Comparison of ENCODE assay signal across 1 cellular context in genomic region chr11:70200212-70200844, GRCh38.
TF ChIP-seq lines count a peak whose summit lies in the region.

No MANE protein-coding gene starts in this region.

TF ChIP-seq in A549, 52 proteins besides CTCF, POLR2A, EP300 and RAD21 (continued from another document):
- TF ChIP-seq CHD2 (IDR thresholded peaks at IDR 0.05; ENCODE audit: low read length, partially characterized antibody) = no peak
- TF ChIP-seq RCOR1 (IDR thresholded peaks at IDR 0.05; ENCODE audit: low read depth, low read length) = no peak
- TF ChIP-seq EHMT2 (IDR thresholded peaks at IDR 0.05; ENCODE audit: low read depth) = no peak
- TF ChIP-seq GATA3 (IDR thresholded peaks at IDR 0.05; ENCODE audit: borderline replicate concordance) = no peak
- TF ChIP-seq RNF2 (IDR thresholded peaks at IDR 0.05; ENCODE audit: borderline replicate concordance, low read depth) = no peak
- TF ChIP-seq KDM1A (IDR thresholded peaks at IDR 0.05; ENCODE audit: low read depth) = no peak
- no peak for TF ChIP-seq TP53 (CRISPR knock-in tag; IDR thresholded peaks at IDR 0.05)
- no peak for TF ChIP-seq ZNF302 (CRISPR knock-in tag; IDR thresholded peaks at IDR 0.05)
- no peak for TF ChIP-seq HOXA7 (CRISPR knock-in tag; IDR thresholded peaks at IDR 0.05)
- TF ChIP-seq SREBF2 (IDR thresholded peaks at IDR 0.05) = no peak
- TF ChIP-seq TFCP2L1 (CRISPR knock-in tag; IDR thresholded peaks at IDR 0.05) = no peak
- TF ChIP-seq E2F6 (IDR thresholded peaks at IDR 0.05; ENCODE audit: borderline replicate concordance, low read depth) = no peak
- TF ChIP-seq FOSB (CRISPR knock-in tag; IDR thresholded peaks at IDR 0.05) = no peak
- no peak for TF ChIP-seq CHD4 (IDR thresholded peaks at IDR 0.05; ENCODE audit: borderline replicate concordance)
TF ChIP-seq in A549: peak in this region for 0.
